1 cellular context compared by ENCODE assay signal in genomic region chr11:58615556-58615955, GRCh38.
TF ChIP-seq lines count a peak whose summit lies in the region.

No MANE protein-coding gene starts in this region.

TF ChIP-seq in A549, 52 proteins besides CTCF, POLR2A, EP300 and RAD21:
- TF ChIP-seq PHF8 (IDR thresholded peaks at IDR 0.05; ENCODE audit: borderline replicate concordance, low read depth) (no peak), MAFK (IDR thresholded peaks at IDR 0.05; ENCODE audit: partially characterized antibody) (peak; percentile 88), HOXB5 (CRISPR knock-in tag; IDR thresholded peaks at IDR 0.05) (no peak), NPAS2 (CRISPR knock-in tag; IDR thresholded peaks at IDR 0.05; ENCODE audit: borderline replicate concordance) (no peak), TP53 (CRISPR knock-in tag; IDR thresholded peaks at IDR 0.05) (no peak)
TF ChIP-seq in A549: peak in this region for 1.
